ENCODE assay signal across 1 cellular context in the genomic region with DNA sequence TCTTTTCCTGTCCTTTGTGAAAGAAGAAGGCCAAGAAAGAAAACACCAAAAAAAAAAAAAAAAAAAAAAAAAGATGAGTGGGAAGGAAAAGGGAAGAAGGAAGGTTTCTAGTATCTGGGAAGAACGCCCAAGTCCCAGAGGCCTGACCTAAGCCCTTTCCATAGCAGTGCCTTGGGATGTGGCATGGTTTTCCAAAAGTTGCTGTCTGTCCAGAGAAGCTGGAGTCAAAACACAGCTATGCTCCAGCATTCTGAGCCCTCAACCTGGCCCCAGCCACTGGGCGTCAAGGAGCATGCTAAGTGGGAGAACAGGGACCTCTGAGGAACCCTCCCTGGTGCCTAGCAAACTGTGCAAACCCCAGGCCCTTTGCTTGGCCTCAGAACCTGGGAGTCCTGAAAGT.
TF ChIP-seq lines count a peak whose summit lies in the region.

No MANE protein-coding gene starts in this region.

TF ChIP-seq in HepG2, 621 proteins besides CTCF, POLR2A, EP300 and RAD21 (continued from another document):
- TF ChIP-seq, protein P1, sequence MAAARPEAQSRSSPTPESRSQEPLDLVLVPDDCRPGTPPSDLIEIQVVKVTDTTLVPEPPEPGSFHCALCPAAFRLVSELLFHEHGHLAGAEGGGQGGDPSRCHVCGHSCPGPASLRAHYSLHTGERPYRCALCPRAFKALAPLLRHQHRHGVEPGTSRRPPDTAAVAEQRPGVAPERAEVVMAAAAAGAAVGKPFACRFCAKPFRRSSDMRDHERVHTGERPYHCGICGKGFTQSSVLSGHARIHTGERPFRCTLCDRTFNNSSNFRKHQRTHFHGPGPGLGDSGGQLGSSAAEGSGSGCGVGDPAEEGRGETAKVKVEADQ (CRISPR knock-in tag; IDR thresholded peaks at IDR 0.05; ENCODE audit: borderline replicate concordance): no peak
- TF ChIP-seq ISL2 (CRISPR knock-in tag; IDR thresholded peaks at IDR 0.05): no peak
- TF ChIP-seq, protein P2, sequence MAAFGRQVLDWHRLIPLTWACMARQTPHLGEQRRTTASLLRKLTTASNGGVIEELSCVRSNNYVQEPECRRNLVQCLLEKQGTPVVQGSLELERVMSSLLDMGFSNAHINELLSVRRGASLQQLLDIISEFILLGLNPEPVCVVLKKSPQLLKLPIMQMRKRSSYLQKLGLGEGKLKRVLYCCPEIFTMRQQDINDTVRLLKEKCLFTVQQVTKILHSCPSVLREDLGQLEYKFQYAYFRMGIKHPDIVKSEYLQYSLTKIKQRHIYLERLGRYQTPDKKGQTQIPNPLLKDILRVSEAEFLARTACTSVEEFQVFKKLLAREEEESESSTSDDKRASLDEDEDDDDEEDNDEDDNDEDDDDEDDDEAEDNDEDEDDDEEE (CRISPR knock-in tag; IDR thresholded peaks at IDR 0.05): no peak
- TF ChIP-seq KMT2B (CRISPR knock-in tag; IDR thresholded peaks at IDR 0.05): no peak
- TF ChIP-seq ATF7 (IDR thresholded peaks at IDR 0.05): no peak
- TF ChIP-seq ATF7 (CRISPR knock-in tag; IDR thresholded peaks at IDR 0.05): no peak
- TF ChIP-seq ZSCAN25 (CRISPR knock-in tag; IDR thresholded peaks at IDR 0.05): 0 out of 2 replicates have a peak, but pooled peaks have one; percentile 0
- no peak for TF ChIP-seq HHEX (CRISPR knock-in tag; IDR thresholded peaks at IDR 0.05)
- no peak for TF ChIP-seq NFRKB (IDR thresholded peaks at IDR 0.05)
- no peak for TF ChIP-seq FOXA1 (IDR thresholded peaks at IDR 0.05)
- TF ChIP-seq FOXA1 (CRISPR knock-in tag; IDR thresholded peaks at IDR 0.05): no peak
- no peak for TF ChIP-seq SETDB1 (CRISPR knock-in tag; IDR thresholded peaks at IDR 0.05; ENCODE audit: borderline replicate concordance)
- TF ChIP-seq IRX3 (CRISPR knock-in tag; IDR thresholded peaks at IDR 0.05; ENCODE audit: borderline replicate concordance, low read depth): no peak
- TF ChIP-seq ZNF703 (CRISPR knock-in tag; IDR thresholded peaks at IDR 0.05; ENCODE audit: borderline replicate concordance): no peak
- TF ChIP-seq KDM1A (CRISPR knock-in tag; IDR thresholded peaks at IDR 0.05): 0 out of 2 replicates have a peak, but pooled peaks have one; percentile 29
- no peak for TF ChIP-seq MIER3 (CRISPR knock-in tag; IDR thresholded peaks at IDR 0.05; ENCODE audit: borderline replicate concordance)
- TF ChIP-seq TAF1 (CRISPR knock-in tag; IDR thresholded peaks at IDR 0.05): 0 out of 2 replicates have a peak, but pooled peaks have one; percentile 4
- TF ChIP-seq, protein P3, sequence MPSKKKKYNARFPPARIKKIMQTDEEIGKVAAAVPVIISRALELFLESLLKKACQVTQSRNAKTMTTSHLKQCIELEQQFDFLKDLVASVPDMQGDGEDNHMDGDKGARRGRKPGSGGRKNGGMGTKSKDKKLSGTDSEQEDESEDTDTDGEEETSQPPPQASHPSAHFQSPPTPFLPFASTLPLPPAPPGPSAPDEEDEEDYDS (CRISPR knock-in tag; IDR thresholded peaks at IDR 0.05): no peak
- TF ChIP-seq ZNF552 (CRISPR knock-in tag; IDR thresholded peaks at IDR 0.05; ENCODE audit: borderline replicate concordance): no peak
- no peak for TF ChIP-seq ZNF772 (CRISPR knock-in tag; IDR thresholded peaks at IDR 0.05)
- TF ChIP-seq ZNF572 (CRISPR knock-in tag; IDR thresholded peaks at IDR 0.05): no peak
